16 cellular contexts compared by ENCODE assay signal in genomic region chr9:121649476-121650219, GRCh38. TPM values are rescaled to one million over a fixed set of nuclear protein-coding genes. Genes with fewer than 3 reads are reported as not detected.
DNase-seq lines count a peak whose midpoint lies in the region; ATAC-seq, FAIRE-seq and TF ChIP-seq lines count a peak whose summit lies in the region.
"Had no signal": no experiment of that assay in that cellular context is flagged by ENCODE, and none has a peak within 500 bp of the region (broad histone marks: within the 10 kb centered on the region; RNA-seq: fewer than 3 reads in every experiment).

No MANE protein-coding gene starts in this region.

- DNase-seq in GM23338 (ENCODE audit: low spot score) (peak; percentile 27), SK-N-DZ (ENCODE audit: low spot score) (peak; percentile 56), small intestine (no peak), NCI-H2196 treated with DMSO at 0.1 percent for 48 hours (lab: John Stamatoyannopoulos, UW; ENCODE audit: unreplicated experiment) (no peak)
- no peak for DNase-seq in activated CD4-positive, alpha-beta memory T cell treated with anti-CD3 and anti-CD28 coated beads for 36 hours
- no peak for DNase-seq in stimulated activated CD4-positive, alpha-beta T cell treated with anti-CD3 and anti-CD28 coated beads, Interleukin-2, amount 100 ng/mL, for 24 hours
- DNase-seq: CD4-positive, CD25-positive, alpha-beta regulatory T cell; effector CD8-positive, alpha-beta T cell; GF-D8; stimulated activated CD4-positive, alpha-beta T cell treated with anti-CD3 and anti-CD28 coated beads, Interleukin-2, amount 100 ng/mL, for 48 hours had no signal

- FAIRE-seq in small intestine (lab: Jason Lieb, UNC), result no peak
- FAIRE-seq: K562 had no signal

- peaks cover 20% of the 10 kb centered on the region for H3K79me2 ChIP-seq in GM23338 (replicated peaks; ENCODE audit: insufficient read depth)

- no peaks in the 10 kb centered on the region; the same call in 2 of the 3 replicates for H3K9me3 Mint-ChIP-seq in GM23338
- no peaks in the 10 kb centered on the region for H3K9me3 Mint-ChIP-seq in activated CD4-positive, alpha-beta memory T cell treated with anti-CD3 and anti-CD28 coated beads for 36 hours
- H3K9me3 Mint-ChIP-seq: stimulated activated memory B cell treated with anti-CD40 and anti-IgM and Interleukin-4, amounts not matched to agents 10 μg/mL and 1 μg/mL and 100 μg/mL, for 72 hours had no signal

- peaks cover 69% of the 10 kb centered on the region for H3K4me1 Mint-ChIP-seq in GM23338
- H3K4me1 Mint-ChIP-seq in activated CD4-positive, alpha-beta memory T cell treated with anti-CD3 and anti-CD28 coated beads for 36 hours (ENCODE audit: low read depth), result peaks cover 9% of the 10 kb centered on the region

- 35 to 55% (median 44%) methylated on average over 9 of the region's 9 CpGs for WGBS in small intestine, 3 donors

- H4K20me1 ChIP-seq in GM23338 (replicated peaks; ENCODE audit: insufficient read depth), result peaks cover 17% of the 10 kb centered on the region

- H3K9me3 ChIP-seq in iPS-18c (ENCODE audit: control insufficient read depth, insufficient read depth, low read length) (peaks cover 3% of the 10 kb centered on the region), small intestine (ENCODE audit: control insufficient read depth, low read depth) (no peaks in the 10 kb centered on the region)
- H3K9me3 ChIP-seq: SJSA1 had no signal

- ATAC-seq in GM23338, result peak; percentile 4
- no peak for ATAC-seq in GM19351 (IDR thresholded peaks at IDR 0.05; ENCODE audit: unreplicated experiment)
- ATAC-seq: stimulated activated memory B cell treated with anti-CD40 and anti-IgM and Interleukin-4, amounts not matched to agents 10 μg/mL and 1 μg/mL and 100 μg/mL, for 72 hours had no signal

- peak overlapping the region; percentile 74 for H3K4me3 Mint-ChIP-seq in GM23338
- no peak overlapping the region for H3K4me3 Mint-ChIP-seq in activated CD4-positive, alpha-beta memory T cell treated with anti-CD3 and anti-CD28 coated beads for 36 hours
- H3K4me3 Mint-ChIP-seq: stimulated activated memory B cell treated with anti-CD40 and anti-IgM and Interleukin-4, amounts not matched to agents 10 μg/mL and 1 μg/mL and 100 μg/mL, for 72 hours had no signal

- POLR2A ChIA-PET in activated CD4-positive, alpha-beta memory T cell treated with anti-CD3 and anti-CD28 coated beads for 36 hours (lab: Charles Lee), result no interaction called here

- intact Hi-C loops in activated CD4-positive, alpha-beta memory T cell treated with anti-CD3 and anti-CD28 coated beads for 36 hours (cut with micrococcal nuclease), result no loop called here

- no peak for TF ChIP-seq CTCF in GM23338 (conservative IDR thresholded peaks at IDR 0.05; ENCODE audit: low read depth in 2 of 2)

- H3K4me2 ChIP-seq in GM23338, result peak overlapping the region; percentile 98

- H3F3A ChIP-seq in GM23338 (replicated peaks; ENCODE audit: low read depth), result peaks cover 8% of the 10 kb centered on the region; the same call in 1 of the 2 replicates

- H3K27me3 Mint-ChIP-seq in GM23338 (ENCODE audit: insufficient read depth, low read depth, poor library complexity), result peaks cover 17% of the 10 kb centered on the region
- peaks cover 45% of the 10 kb centered on the region for H3K27me3 Mint-ChIP-seq in activated CD4-positive, alpha-beta memory T cell treated with anti-CD3 and anti-CD28 coated beads for 36 hours

- CTCF ChIA-PET in activated CD4-positive, alpha-beta memory T cell treated with anti-CD3 and anti-CD28 coated beads for 36 hours (lab: Charles Lee), result interaction anchor here (1.0 kb wide), 1 partner anchor 9 kb away, joined by 3 read pairs; no protein-coding TSS in a partner anchor

- no peak overlapping the region for H2AFZ ChIP-seq in GM23338

- H3K27ac ChIP-seq in GM23338 (ENCODE audit: low read depth) (no peak overlapping the region), small intestine (ENCODE audit: low read depth in 1 of 2, low read length in 1 of 2) (peak overlapping the region; percentile 89)
- H3K27ac ChIP-seq: SJSA1 had no signal

- H3K27me3 ChIP-seq in GM23338 (ENCODE audit: insufficient read depth) (peaks cover 7% of the 10 kb centered on the region; the same call in 1 of the 2 replicates), small intestine (ENCODE audit: control insufficient read depth in 2 of 2, insufficient read depth in 2 of 2, low read length in 2 of 2) (no peaks in the 10 kb centered on the region)

- H3K27ac Mint-ChIP-seq in GM23338, result peak overlapping the region; percentile 56; the same call in 1 of the 2 replicates
- H3K27ac Mint-ChIP-seq in activated CD4-positive, alpha-beta memory T cell treated with anti-CD3 and anti-CD28 coated beads for 36 hours, result no peak overlapping the region
- H3K27ac Mint-ChIP-seq: stimulated activated memory B cell treated with anti-CD40 and anti-IgM and Interleukin-4, amounts not matched to agents 10 μg/mL and 1 μg/mL and 100 μg/mL, for 72 hours had no signal

- no peaks in the 10 kb centered on the region for H3K9me2 ChIP-seq in GM23338 (ENCODE audit: insufficient read depth)

- H3K4me3 ChIP-seq in GM23338, result peak overlapping the region; percentile 81
- H3K4me3 ChIP-seq in iPS-18c (ENCODE audit: insufficient read depth, low read depth, low read length), result peak overlapping the region; percentile 40
- no peak overlapping the region for H3K4me3 ChIP-seq in small intestine (ENCODE audit: low read depth in 1 of 2, low read length in 2 of 2)
- H3K4me3 ChIP-seq: K562, lung, SJSA1 had no signal

- H3K36me3 Mint-ChIP-seq in GM23338 (ENCODE audit: low read depth), result no peaks in the 10 kb centered on the region
- H3K36me3 Mint-ChIP-seq in activated CD4-positive, alpha-beta memory T cell treated with anti-CD3 and anti-CD28 coated beads for 36 hours, result no peaks in the 10 kb centered on the region
- H3K36me3 Mint-ChIP-seq: CD4-positive, CD25-positive, alpha-beta regulatory T cell; stimulated activated memory B cell treated with anti-CD40 and anti-IgM and Interleukin-4, amounts not matched to agents 10 μg/mL and 1 μg/mL and 100 μg/mL, for 72 hours had no signal

- H3K36me3 ChIP-seq in GM23338 (ENCODE audit: insufficient read depth) (no peaks in the 10 kb centered on the region), small intestine (ENCODE audit: control insufficient read depth in 2 of 2, insufficient read depth in 2 of 2, low read length in 2 of 2) (no peaks in the 10 kb centered on the region)
- H3K36me3 ChIP-seq: SJSA1 had no signal

- H3K4me1 ChIP-seq in GM23338 (ENCODE audit: insufficient read depth) (peaks cover 30% of the 10 kb centered on the region), small intestine (ENCODE audit: control insufficient read depth in 2 of 2, insufficient read depth in 1 of 2, low read depth in 1 of 2, low read length in 1 of 2) (peaks cover 0 to 5% of the 10 kb centered on the region in 2 donors)

TF ChIP-seq in GM23338, 12 proteins besides CTCF, POLR2A, EP300 and RAD21:
- no peak for TF ChIP-seq EZH2 (IDR thresholded peaks at IDR 0.05; ENCODE audit: low read depth, unreplicated experiment)
- TF ChIP-seq, protein P1, sequence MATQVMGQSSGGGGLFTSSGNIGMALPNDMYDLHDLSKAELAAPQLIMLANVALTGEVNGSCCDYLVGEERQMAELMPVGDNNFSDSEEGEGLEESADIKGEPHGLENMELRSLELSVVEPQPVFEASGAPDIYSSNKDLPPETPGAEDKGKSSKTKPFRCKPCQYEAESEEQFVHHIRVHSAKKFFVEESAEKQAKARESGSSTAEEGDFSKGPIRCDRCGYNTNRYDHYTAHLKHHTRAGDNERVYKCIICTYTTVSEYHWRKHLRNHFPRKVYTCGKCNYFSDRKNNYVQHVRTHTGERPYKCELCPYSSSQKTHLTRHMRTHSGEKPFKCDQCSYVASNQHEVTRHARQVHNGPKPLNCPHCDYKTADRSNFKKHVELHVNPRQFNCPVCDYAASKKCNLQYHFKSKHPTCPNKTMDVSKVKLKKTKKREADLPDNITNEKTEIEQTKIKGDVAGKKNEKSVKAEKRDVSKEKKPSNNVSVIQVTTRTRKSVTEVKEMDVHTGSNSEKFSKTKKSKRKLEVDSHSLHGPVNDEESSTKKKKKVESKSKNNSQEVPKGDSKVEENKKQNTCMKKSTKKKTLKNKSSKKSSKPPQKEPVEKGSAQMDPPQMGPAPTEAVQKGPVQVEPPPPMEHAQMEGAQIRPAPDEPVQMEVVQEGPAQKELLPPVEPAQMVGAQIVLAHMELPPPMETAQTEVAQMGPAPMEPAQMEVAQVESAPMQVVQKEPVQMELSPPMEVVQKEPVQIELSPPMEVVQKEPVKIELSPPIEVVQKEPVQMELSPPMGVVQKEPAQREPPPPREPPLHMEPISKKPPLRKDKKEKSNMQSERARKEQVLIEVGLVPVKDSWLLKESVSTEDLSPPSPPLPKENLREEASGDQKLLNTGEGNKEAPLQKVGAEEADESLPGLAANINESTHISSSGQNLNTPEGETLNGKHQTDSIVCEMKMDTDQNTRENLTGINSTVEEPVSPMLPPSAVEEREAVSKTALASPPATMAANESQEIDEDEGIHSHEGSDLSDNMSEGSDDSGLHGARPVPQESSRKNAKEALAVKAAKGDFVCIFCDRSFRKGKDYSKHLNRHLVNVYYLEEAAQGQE (IDR thresholded peaks at IDR 0.05; ENCODE audit: unreplicated experiment), result no peak
- TF ChIP-seq POLR2AphosphoS5 (IDR thresholded peaks at IDR 0.05; ENCODE audit: low read depth), result no peak
- no peak for TF ChIP-seq ZNF331 (CRISPR knock-in tag; IDR thresholded peaks at IDR 0.05; ENCODE audit: low read depth)
TF ChIP-seq in GM23338: peak in this region for 0.

RNA-seq across cellular contexts. Expression of gene DAB2IP, which starts 1.8 kb away (rescaled TPM):
- 35.1 and 42.8 TPM in 2 replicates for total RNA-seq in GM23338 (2014; rRNA removed; shearing (Covaris generic))
- polyA plus RNA-seq in GM23338 (2016; fragmentation: Nextera tagmentation; extraction: Ambion mirVana) (8.9 and 11.4 TPM in 2 replicates), small intestine (10 to 100 TPM; 13.8 to 39.0 (median 20.1) TPM)
- polyA plus RNA-seq in SK-N-DZ (2014; cell fraction: cytosol; rRNA removed), result 19.9 and 27.0 TPM in 2 replicates
- polyA plus RNA-seq in SK-N-DZ (2014; cell fraction: nucleus; rRNA removed), result 18.5 and 25.6 TPM in 2 replicates
- total RNA-seq in activated CD4-positive, alpha-beta memory T cell treated with anti-CD3 and anti-CD28 coated beads for 36 hours, result not detected
- total RNA-seq: CD4-positive, CD25-positive, alpha-beta regulatory T cell had no signal
- polyA plus RNA-seq: CD4-positive, CD25-positive, alpha-beta regulatory T cell had no signal

Comparison
In these comparisons a context has a peak if more than half of its experiments do, and no peak if none do; other contexts are left out.
1. DNase-seq: peak in GM23338 (single experiment) and SK-N-DZ (single experiment); none in small intestine (single experiment), activated CD4-positive, alpha-beta memory T cell treated with anti-CD3 and anti-CD28 coated beads for 36 hours (single experiment), stimulated activated CD4-positive, alpha-beta T cell treated with anti-CD3 and anti-CD28 coated beads, Interleukin-2, amount 100 ng/mL, for 24 hours (0 of 2) and NCI-H2196 treated with DMSO at 0.1 percent for 48 hours (single experiment).
2. H3K4me3 ChIP-seq: peak in GM23338 (single experiment) and iPS-18c (single experiment); none in small intestine (0 of 2).
3. RNA of gene DAB2IP, which starts 1.8 kb away (total RNA-seq): 35.1 to 42.8 TPM in GM23338; not detected in activated CD4-positive, alpha-beta memory T cell treated with anti-CD3 and anti-CD28 coated beads for 36 hours; every median in the first group is over 10 times any median in the second.